In the genomic region with DNA sequence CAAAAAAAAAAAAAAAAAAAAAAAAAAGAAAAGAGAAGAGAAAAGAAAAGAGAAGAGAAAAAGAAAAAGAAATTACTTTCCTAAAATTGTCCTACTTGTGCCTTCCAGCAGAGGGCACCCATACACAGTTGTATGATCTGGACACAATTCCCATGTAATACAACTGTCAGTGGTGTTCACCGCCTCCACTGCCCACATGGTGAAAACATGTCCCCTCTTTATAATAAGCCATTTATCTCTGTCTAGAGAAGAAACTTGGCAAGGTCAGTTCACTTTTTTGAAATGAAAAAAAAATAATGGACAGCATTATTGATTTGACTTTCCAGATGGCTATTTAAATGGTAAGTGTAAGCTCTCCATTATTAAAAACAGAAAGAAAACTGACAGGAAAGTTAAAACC, we compare ENCODE assay signal across 8 cellular contexts.
A peak's percentile ranks its signal among the peaks of the same experiment; 100 is the strongest.
DNase-seq lines count a peak whose midpoint lies in the region; ATAC-seq and TF ChIP-seq lines count a peak whose summit lies in the region.

No MANE protein-coding gene starts in this region.

- no peaks in the 10 kb centered on the region for H3K27me3 ChIP-seq in stomach

- TF ChIP-seq POLR2A in stomach (IDR thresholded peaks at IDR 0.05) = no peak

- TF ChIP-seq EP300 in stomach (IDR thresholded peaks at IDR 0.05) = no peak

- no peaks in the 10 kb centered on the region for H3K4me1 ChIP-seq in stomach

- WGBS in stomach, 5 donors = 0 to 15% (median 6%) methylated on average over 1 of the region's 1 CpG

- intact Hi-C loops in stomach (cut with DNase I; ENCODE audit: low total_unique reads) = no loop called here

- TF ChIP-seq CTCF in C4-2B (conservative IDR thresholded peaks at IDR 0.05) = peak; percentile 81
- TF ChIP-seq CTCF in stomach (IDR thresholded peaks at IDR 0.05) = peak in 5 of 7 experiments; percentile 26 to 52 (median 32)

- no peaks in the 10 kb centered on the region for H3K9me3 ChIP-seq in stomach

- H3K4me3 ChIP-seq in stomach = no peak overlapping the region

- ATAC-seq in GM18499 (IDR thresholded peaks at IDR 0.05; ENCODE audit: insufficient read depth, unreplicated experiment) (peak; percentile 82), HG02840 (IDR thresholded peaks at IDR 0.05; ENCODE audit: low FRiP score, unreplicated experiment) (peak; percentile 51)

- DNase-seq in NCI-H146 (lab: John Stamatoyannopoulos, UW) (peak; percentile 50), amniotic epithelial cell (ENCODE audit: low read depth) (peak; percentile 31), hepatic stellate cell (ENCODE audit: low spot score) (peak; percentile 40), stomach (peak; percentile 29), NCI-H526 treated with DMSO at 0.1 percent for 48 hours (lab: John Stamatoyannopoulos, UW) (no peak)

- H3K36me3 ChIP-seq in stomach = no peaks in the 10 kb centered on the region

- H3K27ac ChIP-seq in C4-2B = no peak overlapping the region
- H3K27ac ChIP-seq in stomach = no peak overlapping the region
